ENCODE assay signal across 8 cellular contexts in the genomic region with DNA sequence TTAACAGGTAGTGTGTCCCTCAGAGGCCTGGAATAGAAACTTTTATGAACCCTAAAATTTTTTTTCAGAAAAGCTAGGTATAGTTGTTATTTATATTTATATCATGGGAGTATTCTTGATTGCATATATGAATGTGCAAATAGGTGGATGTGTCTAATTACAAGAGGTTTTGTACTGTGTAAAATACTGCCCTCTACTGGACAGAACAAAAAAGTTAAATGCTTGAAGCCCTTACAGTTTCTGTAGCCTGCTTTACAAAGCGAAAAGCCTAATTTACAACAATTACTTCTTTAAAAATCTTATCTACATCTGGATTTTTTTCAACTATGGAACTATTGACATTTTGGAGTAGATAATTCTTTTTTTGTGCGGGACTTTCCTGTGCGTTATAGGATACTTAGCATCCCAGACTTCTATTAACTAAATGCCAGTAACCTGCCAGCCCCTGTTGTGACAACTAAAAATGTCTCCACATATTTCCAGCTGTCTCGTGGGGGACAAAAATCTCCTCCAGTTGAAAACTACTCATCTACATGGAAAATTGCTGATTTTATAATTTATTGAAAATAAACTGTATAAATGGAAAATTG. TPM values are rescaled to one million over a fixed set of nuclear protein-coding genes. Genes with fewer than 3 reads are reported as not detected.
DNase-seq lines count a peak whose midpoint lies in the region; ATAC-seq and TF ChIP-seq lines count a peak whose summit lies in the region.

No MANE protein-coding gene starts in this region.

- no peaks in the 10 kb centered on the region for H3K27me3 Mint-ChIP-seq in CD4-positive, CD25-positive, alpha-beta regulatory T cell
- H3K27me3 Mint-ChIP-seq in natural killer cell (ENCODE audit: low read depth in 2 of 2) = peaks cover 0 to 4% of the 10 kb centered on the region in 2 donors

- DNase-seq in CD4-positive, CD25-positive, alpha-beta regulatory T cell = peak in 2 of 3 donors; percentile 52 to 68
- DNase-seq in LHCN-M2 (ENCODE audit: low read depth) (peak; percentile 65), RWPE2 (ENCODE audit: low spot score) (no peak), epithelial cell of proximal tubule (ENCODE audit: low read depth) (no peak), natural killer cell (no peak)

- no peaks in the 10 kb centered on the region for H3K36me3 Mint-ChIP-seq in CD4-positive, CD25-positive, alpha-beta regulatory T cell
- no peaks in the 10 kb centered on the region for H3K36me3 Mint-ChIP-seq in natural killer cell

- intact Hi-C loops in natural killer cell (cut with micrococcal nuclease) = loop anchor here (2.0 to 10.0 kb wide), 3 partner anchors 196 to 1076 kb away; partner anchors contain the start of genes ELOVL6 and SEC24B

- peaks cover 0 to 12% (median 10%) of the 10 kb centered on the region in 4 donors for H3K4me1 Mint-ChIP-seq in CD4-positive, CD25-positive, alpha-beta regulatory T cell
- H3K4me1 Mint-ChIP-seq in natural killer cell = peaks cover 11 to 12% of the 10 kb centered on the region in 2 donors

- H3K4me3 Mint-ChIP-seq in CD4-positive, CD25-positive, alpha-beta regulatory T cell = no peak overlapping the region
- no peak overlapping the region for H3K4me3 Mint-ChIP-seq in natural killer cell

- H3K9me3 ChIP-seq in CD4-positive, CD25-positive, alpha-beta regulatory T cell (ENCODE audit: control insufficient read depth in 2 of 2, low read length in 2 of 2) = no peaks in the 10 kb centered on the region
- no peaks in the 10 kb centered on the region for H3K9me3 ChIP-seq in RWPE2 (ENCODE audit: severe bottlenecking)

- no peaks in the 10 kb centered on the region for H3K36me3 ChIP-seq in CD4-positive, CD25-positive, alpha-beta regulatory T cell (ENCODE audit: control insufficient read depth, insufficient read depth, low read length)
- H3K36me3 ChIP-seq in RWPE2 (ENCODE audit: low read depth) = no peaks in the 10 kb centered on the region

- H3K9me3 Mint-ChIP-seq in CD4-positive, CD25-positive, alpha-beta regulatory T cell = no peaks in the 10 kb centered on the region
- H3K9me3 Mint-ChIP-seq in natural killer cell = no peaks in the 10 kb centered on the region

- H3K27ac Mint-ChIP-seq in CD4-positive, CD25-positive, alpha-beta regulatory T cell = no peak overlapping the region
- H3K27ac Mint-ChIP-seq in natural killer cell = no peak overlapping the region

- no peak overlapping the region for H3K27ac ChIP-seq in CD4-positive, CD25-positive, alpha-beta regulatory T cell (ENCODE audit: insufficient read depth, low read length, poor library complexity, severe bottlenecking)
- no peak overlapping the region for H3K27ac ChIP-seq in RWPE2 (ENCODE audit: poor library complexity, severe bottlenecking)

- ATAC-seq in CD4-positive, CD25-positive, alpha-beta regulatory T cell (ENCODE audit: low read depth in 2 of 2) = peak; percentile 46 to 52
- ATAC-seq in GM19452 (IDR thresholded peaks at IDR 0.05; ENCODE audit: unreplicated experiment) (peak; percentile 58), RWPE2 (ENCODE audit: low read depth) (peak; percentile 60; the same call in 1 of the 3 replicates), natural killer cell (peak; percentile 67 to 71 (median 70)), GM19324 (IDR thresholded peaks at IDR 0.05; ENCODE audit: low FRiP score, unreplicated experiment) (no peak), HG03469 (IDR thresholded peaks at IDR 0.05; ENCODE audit: unreplicated experiment) (no peak)

- TF ChIP-seq CTCF in RWPE2 (IDR thresholded peaks at IDR 0.05; ENCODE audit: poor library complexity, severe bottlenecking) (peak; percentile 86), epithelial cell of proximal tubule (conservative IDR thresholded peaks at IDR 0.05; ENCODE audit: low read depth, low read length) (peak; percentile 65), natural killer cell (IDR thresholded peaks at IDR 0.05) (peak; percentile 84)

- no peaks in the 10 kb centered on the region for H3K27me3 ChIP-seq in CD4-positive, CD25-positive, alpha-beta regulatory T cell (ENCODE audit: control insufficient read depth, insufficient read depth, low read length)
- H3K27me3 ChIP-seq in RWPE2 (ENCODE audit: insufficient read depth, poor library complexity, severe bottlenecking) = no peaks in the 10 kb centered on the region

- no peak overlapping the region for H3K4me3 ChIP-seq in CD4-positive, CD25-positive, alpha-beta regulatory T cell (ENCODE audit: low read depth, low read length)
- H3K4me3 ChIP-seq in RWPE2 (ENCODE audit: severe bottlenecking) (no peak overlapping the region), epithelial cell of proximal tubule (ENCODE audit: low read depth, low read length) (no peak overlapping the region)

- H3K4me1 ChIP-seq in CD4-positive, CD25-positive, alpha-beta regulatory T cell (ENCODE audit: control insufficient read depth, insufficient read depth, low read length, poor library complexity, severe bottlenecking) = no peaks in the 10 kb centered on the region
- no peaks in the 10 kb centered on the region for H3K4me1 ChIP-seq in RWPE2 (ENCODE audit: insufficient read depth, poor library complexity, severe bottlenecking)

RNA-seq across cellular contexts. Expression of gene ENPEP, which starts 35.1 kb away (rescaled TPM):
- 0.25 TPM for total RNA-seq in CD4-positive, CD25-positive, alpha-beta regulatory T cell
- polyA plus RNA-seq in CD4-positive, CD25-positive, alpha-beta regulatory T cell = under 1 TPM in 1 of 4 donors, not detected in 3; 0.31 TPM
- 0.13 and 0.17 TPM in 2 replicates for total RNA-seq in LHCN-M2 (2014; rRNA removed)
- 0.22 TPM for polyA plus RNA-seq in LHCN-M2 (2012)
- 0.36 and 6.0 TPM in 2 replicates for total RNA-seq in epithelial cell of proximal tubule
- total RNA-seq in natural killer cell = under 1 TPM in 1 of 3 donors, not detected in 2; 0.07 TPM

Comparison
In these comparisons a context has a peak if more than half of its experiments do, and no peak if none do; other contexts are left out.
1. ATAC-seq: peak in CD4-positive, CD25-positive, alpha-beta regulatory T cell (2 of 2), GM19452 (single experiment), RWPE2 (single experiment) and natural killer cell (3 of 3); none in GM19324 (single experiment) and HG03469 (single experiment).
2. DNase-seq: peak in CD4-positive, CD25-positive, alpha-beta regulatory T cell (2 of 3) and LHCN-M2 (single experiment); none in RWPE2 (single experiment), epithelial cell of proximal tubule (single experiment) and natural killer cell (single experiment).
3. Peak in every context shown above with its lines, with median percentiles within 50 percentile points of each other: CTCF ChIP-seq.